10 cellular contexts compared by ENCODE assay signal in the genomic region with DNA sequence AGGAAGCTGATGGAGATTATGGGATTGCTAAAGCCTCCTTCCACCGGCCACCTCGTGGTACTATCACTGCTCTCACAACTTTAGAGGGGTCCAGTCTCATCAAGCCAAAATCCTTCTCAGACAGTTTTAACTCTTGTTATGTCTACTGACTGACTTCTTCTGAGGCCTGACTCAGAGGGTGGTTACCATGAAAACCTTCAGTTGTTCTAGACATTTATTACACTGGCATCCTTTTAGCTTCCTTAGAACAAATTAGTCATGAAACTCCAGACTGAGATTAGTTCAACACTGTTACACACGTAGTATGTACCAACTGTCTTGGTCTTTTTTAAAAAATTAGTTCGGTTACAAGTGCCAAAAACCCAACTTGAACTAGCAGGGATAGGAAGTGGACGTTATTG. TPM values are rescaled to one million over a fixed set of nuclear protein-coding genes. Genes with fewer than 3 reads are reported as not detected.
DNase-seq lines count a peak whose midpoint lies in the region; ATAC-seq and TF ChIP-seq lines count a peak whose summit lies in the region.
"Had no signal": no experiment of that assay in that cellular context is flagged by ENCODE, and none has a peak within 500 bp of the region (broad histone marks: within the 10 kb centered on the region; RNA-seq: fewer than 3 reads in every experiment).

No MANE protein-coding gene starts in this region.

- H3K9ac ChIP-seq in PC-3 (ENCODE audit: low read length): no peak overlapping the region

- H3K9me3 Mint-ChIP-seq in osteocyte (ENCODE audit: unreplicated experiment): no peaks in the 10 kb centered on the region
- H3K9me3 Mint-ChIP-seq in WTC11: no peaks in the 10 kb centered on the region

- CTCF ChIA-PET in PC-3 (lab: Charles Lee): interaction anchor here (1.0 kb wide), 1 partner anchor 11 kb away, joined by 3 read pairs; no protein-coding TSS in a partner anchor
- CTCF ChIA-PET in WTC11 (lab: Charles Lee): interaction anchor here (1.4 to 3.2 kb wide), 3 partner anchors 13 to 336 kb away, joined by 5 to 21 read pairs (median 12); no protein-coding TSS in a partner anchor

- no peaks in the 10 kb centered on the region for H4K20me1 ChIP-seq in PC-3 (ENCODE audit: low read length)

- POLR2A ChIA-PET in PC-3 (lab: Charles Lee; ENCODE audit: unreplicated experiment) (no interaction called here), WTC11 (lab: Charles Lee) (interaction anchor here (0.5 kb wide), 1 partner anchor 73 kb away, joined by 4 read pairs; no protein-coding TSS in a partner anchor)

- H3K9me3 ChIP-seq in PC-3 (ENCODE audit: low read length): no peaks in the 10 kb centered on the region

- H3K27ac ChIP-seq in PC-3 (ENCODE audit: low read length) (peak overlapping the region; percentile 35), coronary artery (peak overlapping the region; percentile 64 to 82)

- H3F3A ChIP-seq in PC-3 (ENCODE audit: low read length, unreplicated experiment): no peaks in the 10 kb centered on the region

- H3K4me3 Mint-ChIP-seq in osteocyte (ENCODE audit: unreplicated experiment) (no peak overlapping the region), WTC11 (no peak overlapping the region)

- peaks cover 9% of the 10 kb centered on the region for H3K4me1 ChIP-seq in PC-3 (ENCODE audit: insufficient read depth, low read length)

- no peak overlapping the region for H3K4me2 ChIP-seq in PC-3 (ENCODE audit: low read length)

- H3K27me3 ChIP-seq in PC-3 (ENCODE audit: low read length): no peaks in the 10 kb centered on the region

- ATAC-seq in PC-3 (peak; percentile 76), GM19467 (IDR thresholded peaks at IDR 0.05; ENCODE audit: unreplicated experiment) (no peak), WTC11 (no peak), GM21825 (IDR thresholded peaks at IDR 0.05; ENCODE audit: unreplicated experiment) (no peak)

- H3K4me3 ChIP-seq in PC-3 (ENCODE audit: low read length): no peak overlapping the region
- peak overlapping the region; percentile 14 for H3K4me3 ChIP-seq in coronary artery

- intact Hi-C loops in PC-3 (cut with micrococcal nuclease): no loop called here

- BruUV-seq in PC-3 (replicated peaks; lab: Mats Ljungman, UMichigan): no TSS peak

- H3K27ac Mint-ChIP-seq in osteocyte (ENCODE audit: unreplicated experiment) (peak overlapping the region; percentile 85), WTC11 (no peak overlapping the region)

- H3K4me1 Mint-ChIP-seq in osteocyte (ENCODE audit: unreplicated experiment) (peaks cover 27% of the 10 kb centered on the region), WTC11 (peaks cover 23% of the 10 kb centered on the region)

- H3K9me2 ChIP-seq in PC-3 (replicated peaks; ENCODE audit: low read length): no peaks in the 10 kb centered on the region

- H2AFZ ChIP-seq in PC-3 (ENCODE audit: low read length): no peak overlapping the region

- H3K36me3 Mint-ChIP-seq in osteocyte (ENCODE audit: unreplicated experiment) (no peaks in the 10 kb centered on the region), WTC11 (0 out of 2 replicates have a peak, but pooled peaks cover 2% of the 10 kb centered on the region)

- H3K27me3 Mint-ChIP-seq in osteocyte (ENCODE audit: unreplicated experiment): no peaks in the 10 kb centered on the region
- no peaks in the 10 kb centered on the region; the same call in 1 of the 2 replicates for H3K27me3 Mint-ChIP-seq in WTC11 (ENCODE audit: low read depth)

- H3K36me3 ChIP-seq in PC-3 (ENCODE audit: low read depth, low read length): no peaks in the 10 kb centered on the region

- TF ChIP-seq CTCF in PC-3 (conservative IDR thresholded peaks at IDR 0.05; ENCODE audit: low read depth, low read length) (no peak), coronary artery (IDR thresholded peaks at IDR 0.05) (no peak), osteocyte (IDR thresholded peaks at IDR 0.05) (no peak), WTC11 (IDR thresholded peaks at IDR 0.05) (no peak)

- no peaks in the 10 kb centered on the region for H3K79me2 ChIP-seq in PC-3 (ENCODE audit: low read length)

- DNase-seq in CD1c-positive myeloid dendritic cell (ENCODE audit: extremely low spot score): peak; percentile 47
- DNase-seq in PC-3: peak; percentile 47
- DNase-seq in coronary artery (ENCODE audit: low spot score): no peak
- DNase-seq in osteocyte (ENCODE audit: extremely low spot score, unreplicated experiment): peak; percentile 17
- DNase-seq in NCI-H345 (lab: John Stamatoyannopoulos, UW): no peak
- no peak for DNase-seq in WTC11 (ENCODE audit: low spot score)
- DNase-seq: activated gamma-delta T cell, NCI-H2227 treated with DMSO at 0.1 percent for 48 hours had no signal

TF ChIP-seq in WTC11, 78 proteins besides CTCF, POLR2A, EP300 and RAD21 (continues in another document):
- TF ChIP-seq MYBL2 (CRISPR knock-in tag; IDR thresholded peaks at IDR 0.05) (no peak), NFATC4 (CRISPR knock-in tag; IDR thresholded peaks at IDR 0.05) (no peak), RORB (CRISPR knock-in tag; IDR thresholded peaks at IDR 0.05) (no peak), ZNF423 (CRISPR knock-in tag; IDR thresholded peaks at IDR 0.05) (no peak), RELA (CRISPR knock-in tag; IDR thresholded peaks at IDR 0.05; ENCODE audit: borderline replicate concordance) (no peak), EMX1 (CRISPR knock-in tag; IDR thresholded peaks at IDR 0.05) (no peak), FOXJ3 (CRISPR knock-in tag; IDR thresholded peaks at IDR 0.05; ENCODE audit: borderline replicate concordance) (no peak)
- TF ChIP-seq, protein P1, sequence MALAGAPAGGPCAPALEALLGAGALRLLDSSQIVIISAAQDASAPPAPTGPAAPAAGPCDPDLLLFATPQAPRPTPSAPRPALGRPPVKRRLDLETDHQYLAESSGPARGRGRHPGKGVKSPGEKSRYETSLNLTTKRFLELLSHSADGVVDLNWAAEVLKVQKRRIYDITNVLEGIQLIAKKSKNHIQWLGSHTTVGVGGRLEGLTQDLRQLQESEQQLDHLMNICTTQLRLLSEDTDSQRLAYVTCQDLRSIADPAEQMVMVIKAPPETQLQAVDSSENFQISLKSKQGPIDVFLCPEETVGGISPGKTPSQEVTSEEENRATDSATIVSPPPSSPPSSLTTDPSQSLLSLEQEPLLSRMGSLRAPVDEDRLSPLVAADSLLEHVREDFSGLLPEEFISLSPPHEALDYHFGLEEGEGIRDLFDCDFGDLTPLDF (CRISPR knock-in tag; IDR thresholded peaks at IDR 0.05): no peak
- TF ChIP-seq, protein P2, sequence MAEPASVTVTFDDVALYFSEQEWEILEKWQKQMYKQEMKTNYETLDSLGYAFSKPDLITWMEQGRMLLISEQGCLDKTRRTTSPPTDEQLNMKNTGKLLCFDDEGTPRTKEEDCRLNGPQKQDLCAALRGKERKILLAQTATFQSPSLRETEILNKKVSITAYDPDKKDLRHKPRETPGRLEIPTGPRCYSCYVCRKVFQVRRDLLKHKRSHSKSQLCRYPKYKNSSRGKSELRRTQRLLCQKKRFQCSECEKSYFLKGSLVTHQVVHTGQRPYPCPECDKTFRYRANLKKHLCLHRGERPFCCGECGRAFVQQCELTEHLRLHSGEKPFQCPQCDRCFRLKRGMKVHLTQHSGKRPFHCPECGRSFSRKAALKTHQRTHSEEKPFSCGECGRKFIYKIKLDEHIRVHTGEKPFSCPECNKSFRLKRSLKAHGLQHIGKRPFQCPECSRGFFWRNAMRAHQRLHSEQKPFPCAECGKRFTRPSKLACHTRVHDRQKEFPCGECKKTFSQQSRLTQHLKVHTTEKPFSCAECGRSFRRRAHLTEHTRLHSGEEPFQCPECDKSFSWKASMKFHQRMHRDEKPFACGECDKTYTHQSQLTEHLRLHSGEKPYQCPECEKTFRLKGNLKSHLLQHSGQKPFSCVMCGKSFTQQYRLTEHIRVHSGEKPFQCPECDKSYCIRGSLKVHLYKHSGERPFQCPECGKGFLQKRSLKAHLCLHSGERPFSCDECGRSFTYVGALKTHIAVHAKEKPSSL (CRISPR knock-in tag; conservative IDR thresholded peaks at IDR 0.05): no peak
- TF ChIP-seq, protein P3, sequence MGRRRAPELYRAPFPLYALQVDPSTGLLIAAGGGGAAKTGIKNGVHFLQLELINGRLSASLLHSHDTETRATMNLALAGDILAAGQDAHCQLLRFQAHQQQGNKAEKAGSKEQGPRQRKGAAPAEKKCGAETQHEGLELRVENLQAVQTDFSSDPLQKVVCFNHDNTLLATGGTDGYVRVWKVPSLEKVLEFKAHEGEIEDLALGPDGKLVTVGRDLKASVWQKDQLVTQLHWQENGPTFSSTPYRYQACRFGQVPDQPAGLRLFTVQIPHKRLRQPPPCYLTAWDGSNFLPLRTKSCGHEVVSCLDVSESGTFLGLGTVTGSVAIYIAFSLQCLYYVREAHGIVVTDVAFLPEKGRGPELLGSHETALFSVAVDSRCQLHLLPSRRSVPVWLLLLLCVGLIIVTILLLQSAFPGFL (CRISPR knock-in tag; IDR thresholded peaks at IDR 0.05; ENCODE audit: borderline replicate concordance): no peak
- TF ChIP-seq, protein P4, sequence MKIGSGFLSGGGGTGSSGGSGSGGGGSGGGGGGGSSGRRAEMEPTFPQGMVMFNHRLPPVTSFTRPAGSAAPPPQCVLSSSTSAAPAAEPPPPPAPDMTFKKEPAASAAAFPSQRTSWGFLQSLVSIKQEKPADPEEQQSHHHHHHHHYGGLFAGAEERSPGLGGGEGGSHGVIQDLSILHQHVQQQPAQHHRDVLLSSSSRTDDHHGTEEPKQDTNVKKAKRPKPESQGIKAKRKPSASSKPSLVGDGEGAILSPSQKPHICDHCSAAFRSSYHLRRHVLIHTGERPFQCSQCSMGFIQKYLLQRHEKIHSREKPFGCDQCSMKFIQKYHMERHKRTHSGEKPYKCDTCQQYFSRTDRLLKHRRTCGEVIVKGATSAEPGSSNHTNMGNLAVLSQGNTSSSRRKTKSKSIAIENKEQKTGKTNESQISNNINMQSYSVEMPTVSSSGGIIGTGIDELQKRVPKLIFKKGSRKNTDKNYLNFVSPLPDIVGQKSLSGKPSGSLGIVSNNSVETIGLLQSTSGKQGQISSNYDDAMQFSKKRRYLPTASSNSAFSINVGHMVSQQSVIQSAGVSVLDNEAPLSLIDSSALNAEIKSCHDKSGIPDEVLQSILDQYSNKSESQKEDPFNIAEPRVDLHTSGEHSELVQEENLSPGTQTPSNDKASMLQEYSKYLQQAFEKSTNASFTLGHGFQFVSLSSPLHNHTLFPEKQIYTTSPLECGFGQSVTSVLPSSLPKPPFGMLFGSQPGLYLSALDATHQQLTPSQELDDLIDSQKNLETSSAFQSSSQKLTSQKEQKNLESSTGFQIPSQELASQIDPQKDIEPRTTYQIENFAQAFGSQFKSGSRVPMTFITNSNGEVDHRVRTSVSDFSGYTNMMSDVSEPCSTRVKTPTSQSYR (CRISPR knock-in tag; IDR thresholded peaks at IDR 0.05): no peak

RNA-seq across cellular contexts. Expression of a gene that starts 7.5 kb away (rescaled TPM):
- total RNA-seq in PC-3 (2014; rRNA removed) (6.8 and 10.8 TPM in 2 replicates), osteocyte (9.7 and 10.6 TPM in 2 replicates), WTC11 (2021) (12.6 to 14.6 TPM (median 13.5 TPM) in 3 replicates)

RNA-seq across cellular contexts. Expression of a gene that starts 25.9 kb away (rescaled TPM):
- total RNA-seq in PC-3 (2014; rRNA removed): 8.7 and 10.5 TPM in 2 replicates
- 0.42 and 0.62 TPM in 2 replicates for total RNA-seq in osteocyte
- total RNA-seq in WTC11 (2021): 2.1 to 4.2 TPM (median 3.0 TPM) in 3 replicates

RNA-seq across cellular contexts. Expression of a gene that starts 32.1 kb away (rescaled TPM):
- total RNA-seq in PC-3 (2014; rRNA removed) (not detected in 2 replicates), osteocyte (0.34 TPM in 1 of 2 replicates, not detected in the other), WTC11 (2021) (0.33 to 0.62 TPM (median 0.55 TPM) in 3 replicates)

RNA-seq across cellular contexts. Expression of a gene that starts 33.1 kb away (rescaled TPM):
- total RNA-seq in PC-3 (2014; rRNA removed) (not detected in 2 replicates), osteocyte (35.5 and 42.3 TPM in 2 replicates), WTC11 (2021) (1.3 to 2.1 TPM (median 1.4 TPM) in 3 replicates)

Comparison
In these comparisons a context has a peak if more than half of its experiments do, and no peak if none do; other contexts are left out.
1. DNase-seq: peak in CD1c-positive myeloid dendritic cell (single experiment), PC-3 (single experiment) and osteocyte (single experiment); none in coronary artery (single experiment), NCI-H345 (single experiment) and WTC11 (single experiment).